ENCODE assay signal across 1 cellular context in the genomic region with DNA sequence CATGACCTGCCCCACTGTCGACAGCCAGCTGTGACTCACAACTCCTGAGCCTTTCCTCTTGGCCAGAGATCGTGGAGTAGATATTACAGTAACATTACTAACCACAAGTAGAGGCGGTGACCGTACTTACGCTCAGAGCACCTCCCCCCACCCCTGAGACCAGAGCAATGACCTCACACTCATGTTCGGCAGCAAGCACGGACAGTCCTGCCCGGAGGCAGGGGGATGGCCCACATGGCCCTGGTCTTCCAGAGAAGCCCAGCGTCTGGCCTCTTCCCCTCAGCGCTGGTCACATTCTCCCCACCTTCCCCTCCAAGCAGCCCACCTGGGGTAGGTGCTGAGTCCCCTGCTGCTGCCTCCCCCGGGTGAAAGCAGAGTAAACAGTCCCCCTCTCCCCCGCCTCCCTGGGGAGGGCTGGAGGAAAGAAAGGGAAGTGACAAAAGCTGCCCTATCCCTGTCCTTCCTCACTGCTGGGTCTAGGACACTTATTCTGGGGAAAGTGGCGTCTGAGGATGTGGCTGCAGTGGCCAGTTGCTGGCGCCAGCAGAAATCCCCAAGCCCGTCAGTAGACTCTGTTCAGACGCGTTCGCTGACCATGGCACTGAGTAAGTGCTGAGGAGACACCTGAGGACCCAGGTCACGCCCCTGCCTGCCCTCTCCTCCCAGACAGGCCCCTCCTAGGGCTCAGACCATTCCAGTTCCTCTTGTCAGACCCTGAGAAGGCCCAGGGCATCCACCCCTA.
A peak's percentile ranks its signal among the peaks of the same experiment; 100 is the strongest.
TF ChIP-seq lines count a peak whose summit lies in the region.

No MANE protein-coding gene starts in this region.

TF ChIP-seq in K562, 482 proteins besides CTCF, POLR2A, EP300 and RAD21 (continued from another document and continues in another):
- TF ChIP-seq, protein P1, sequence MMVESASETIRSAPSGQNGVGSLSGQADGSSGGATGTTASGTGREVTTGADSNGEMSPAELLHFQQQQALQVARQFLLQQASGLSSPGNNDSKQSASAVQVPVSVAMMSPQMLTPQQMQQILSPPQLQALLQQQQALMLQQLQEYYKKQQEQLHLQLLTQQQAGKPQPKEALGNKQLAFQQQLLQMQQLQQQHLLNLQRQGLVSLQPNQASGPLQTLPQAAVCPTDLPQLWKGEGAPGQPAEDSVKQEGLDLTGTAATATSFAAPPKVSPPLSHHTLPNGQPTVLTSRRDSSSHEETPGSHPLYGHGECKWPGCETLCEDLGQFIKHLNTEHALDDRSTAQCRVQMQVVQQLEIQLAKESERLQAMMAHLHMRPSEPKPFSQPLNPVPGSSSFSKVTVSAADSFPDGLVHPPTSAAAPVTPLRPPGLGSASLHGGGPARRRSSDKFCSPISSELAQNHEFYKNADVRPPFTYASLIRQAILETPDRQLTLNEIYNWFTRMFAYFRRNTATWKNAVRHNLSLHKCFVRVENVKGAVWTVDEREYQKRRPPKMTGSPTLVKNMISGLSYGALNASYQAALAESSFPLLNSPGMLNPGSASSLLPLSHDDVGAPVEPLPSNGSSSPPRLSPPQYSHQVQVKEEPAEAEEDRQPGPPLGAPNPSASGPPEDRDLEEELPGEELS (CRISPR knock-in tag; IDR thresholded peaks at IDR 0.05; ENCODE audit: borderline replicate concordance), result peak; percentile 89
- TF ChIP-seq EP400 (IDR thresholded peaks at IDR 0.05), result peak; percentile 95
- TF ChIP-seq DDX20 (tag; IDR thresholded peaks at IDR 0.05; ENCODE audit: low read depth), result peak; percentile 85
- TF ChIP-seq HEY1 (CRISPR knock-in tag; IDR thresholded peaks at IDR 0.05; ENCODE audit: borderline replicate concordance), result peak; percentile 71; the same call in 1 of the 2 replicates
- TF ChIP-seq ERF (CRISPR knock-in tag; IDR thresholded peaks at IDR 0.05), result peak; percentile 98
- TF ChIP-seq, protein P2, sequence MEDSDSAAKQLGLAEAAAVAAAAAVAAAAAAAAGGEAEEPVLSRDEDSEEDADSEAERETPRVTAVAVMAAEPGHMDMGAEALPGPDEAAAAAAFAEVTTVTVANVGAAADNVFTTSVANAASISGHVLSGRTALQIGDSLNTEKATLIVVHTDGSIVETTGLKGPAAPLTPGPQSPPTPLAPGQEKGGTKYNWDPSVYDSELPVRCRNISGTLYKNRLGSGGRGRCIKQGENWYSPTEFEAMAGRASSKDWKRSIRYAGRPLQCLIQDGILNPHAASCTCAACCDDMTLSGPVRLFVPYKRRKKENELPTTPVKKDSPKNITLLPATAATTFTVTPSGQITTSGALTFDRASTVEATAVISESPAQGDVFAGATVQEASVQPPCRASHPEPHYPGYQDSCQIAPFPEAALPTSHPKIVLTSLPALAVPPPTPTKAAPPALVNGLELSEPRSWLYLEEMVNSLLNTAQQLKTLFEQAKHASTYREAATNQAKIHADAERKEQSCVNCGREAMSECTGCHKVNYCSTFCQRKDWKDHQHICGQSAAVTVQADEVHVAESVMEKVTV (CRISPR knock-in tag; IDR thresholded peaks at IDR 0.05), result peak; percentile 24
- peak; percentile 93; the same call in 1 of the 2 replicates for TF ChIP-seq BHLHE40 (IDR thresholded peaks at IDR 0.05; ENCODE audit: low read length)
- TF ChIP-seq, protein P3, sequence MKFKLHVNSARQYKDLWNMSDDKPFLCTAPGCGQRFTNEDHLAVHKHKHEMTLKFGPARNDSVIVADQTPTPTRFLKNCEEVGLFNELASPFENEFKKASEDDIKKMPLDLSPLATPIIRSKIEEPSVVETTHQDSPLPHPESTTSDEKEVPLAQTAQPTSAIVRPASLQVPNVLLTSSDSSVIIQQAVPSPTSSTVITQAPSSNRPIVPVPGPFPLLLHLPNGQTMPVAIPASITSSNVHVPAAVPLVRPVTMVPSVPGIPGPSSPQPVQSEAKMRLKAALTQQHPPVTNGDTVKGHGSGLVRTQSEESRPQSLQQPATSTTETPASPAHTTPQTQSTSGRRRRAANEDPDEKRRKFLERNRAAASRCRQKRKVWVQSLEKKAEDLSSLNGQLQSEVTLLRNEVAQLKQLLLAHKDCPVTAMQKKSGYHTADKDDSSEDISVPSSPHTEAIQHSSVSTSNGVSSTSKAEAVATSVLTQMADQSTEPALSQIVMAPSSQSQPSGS (CRISPR knock-in tag; IDR thresholded peaks at IDR 0.05), result peak; percentile 97
- TF ChIP-seq, protein P4, sequence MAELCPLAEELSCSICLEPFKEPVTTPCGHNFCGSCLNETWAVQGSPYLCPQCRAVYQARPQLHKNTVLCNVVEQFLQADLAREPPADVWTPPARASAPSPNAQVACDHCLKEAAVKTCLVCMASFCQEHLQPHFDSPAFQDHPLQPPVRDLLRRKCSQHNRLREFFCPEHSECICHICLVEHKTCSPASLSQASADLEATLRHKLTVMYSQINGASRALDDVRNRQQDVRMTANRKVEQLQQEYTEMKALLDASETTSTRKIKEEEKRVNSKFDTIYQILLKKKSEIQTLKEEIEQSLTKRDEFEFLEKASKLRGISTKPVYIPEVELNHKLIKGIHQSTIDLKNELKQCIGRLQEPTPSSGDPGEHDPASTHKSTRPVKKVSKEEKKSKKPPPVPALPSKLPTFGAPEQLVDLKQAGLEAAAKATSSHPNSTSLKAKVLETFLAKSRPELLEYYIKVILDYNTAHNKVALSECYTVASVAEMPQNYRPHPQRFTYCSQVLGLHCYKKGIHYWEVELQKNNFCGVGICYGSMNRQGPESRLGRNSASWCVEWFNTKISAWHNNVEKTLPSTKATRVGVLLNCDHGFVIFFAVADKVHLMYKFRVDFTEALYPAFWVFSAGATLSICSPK (IDR thresholded peaks at IDR 0.05; ENCODE audit: borderline replicate concordance), result no peak
- TF ChIP-seq, protein P5, sequence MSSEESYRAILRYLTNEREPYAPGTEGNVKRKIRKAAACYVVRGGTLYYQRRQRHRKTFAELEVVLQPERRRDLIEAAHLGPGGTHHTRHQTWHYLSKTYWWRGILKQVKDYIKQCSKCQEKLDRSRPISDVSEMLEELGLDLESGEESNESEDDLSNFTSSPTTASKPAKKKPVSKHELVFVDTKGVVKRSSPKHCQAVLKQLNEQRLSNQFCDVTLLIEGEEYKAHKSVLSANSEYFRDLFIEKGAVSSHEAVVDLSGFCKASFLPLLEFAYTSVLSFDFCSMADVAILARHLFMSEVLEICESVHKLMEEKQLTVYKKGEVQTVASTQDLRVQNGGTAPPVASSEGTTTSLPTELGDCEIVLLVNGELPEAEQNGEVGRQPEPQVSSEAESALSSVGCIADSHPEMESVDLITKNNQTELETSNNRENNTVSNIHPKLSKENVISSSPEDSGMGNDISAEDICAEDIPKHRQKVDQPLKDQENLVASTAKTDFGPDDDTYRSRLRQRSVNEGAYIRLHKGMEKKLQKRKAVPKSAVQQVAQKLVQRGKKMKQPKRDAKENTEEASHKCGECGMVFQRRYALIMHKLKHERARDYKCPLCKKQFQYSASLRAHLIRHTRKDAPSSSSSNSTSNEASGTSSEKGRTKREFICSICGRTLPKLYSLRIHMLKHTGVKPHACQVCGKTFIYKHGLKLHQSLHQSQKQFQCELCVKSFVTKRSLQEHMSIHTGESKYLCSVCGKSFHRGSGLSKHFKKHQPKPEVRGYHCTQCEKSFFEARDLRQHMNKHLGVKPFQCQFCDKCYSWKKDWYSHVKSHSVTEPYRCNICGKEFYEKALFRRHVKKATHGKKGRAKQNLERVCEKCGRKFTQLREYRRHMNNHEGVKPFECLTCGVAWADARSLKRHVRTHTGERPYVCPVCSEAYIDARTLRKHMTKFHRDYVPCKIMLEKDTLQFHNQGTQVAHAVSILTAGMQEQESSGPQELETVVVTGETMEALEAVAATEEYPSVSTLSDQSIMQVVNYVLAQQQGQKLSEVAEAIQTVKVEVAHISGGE (CRISPR knock-in tag; IDR thresholded peaks at IDR 0.05), result peak in 1 of 3 experiments; percentile 85; a peak in 1 of 6 replicates
- TF ChIP-seq LARP7 (IDR thresholded peaks at IDR 0.05), result peak; percentile 40; the same call in 1 of the 2 replicates
- TF ChIP-seq ZNF23 (CRISPR knock-in tag; IDR thresholded peaks at IDR 0.05), result peak; percentile 87
- TF ChIP-seq SREBF1 (IDR thresholded peaks at IDR 0.05; ENCODE audit: borderline replicate concordance, low read depth, low read length), result no peak; the same call in 1 of the 2 replicates
- TF ChIP-seq ZFPM2 (CRISPR knock-in tag; IDR thresholded peaks at IDR 0.05), result peak; percentile 94
- TF ChIP-seq, protein P6, sequence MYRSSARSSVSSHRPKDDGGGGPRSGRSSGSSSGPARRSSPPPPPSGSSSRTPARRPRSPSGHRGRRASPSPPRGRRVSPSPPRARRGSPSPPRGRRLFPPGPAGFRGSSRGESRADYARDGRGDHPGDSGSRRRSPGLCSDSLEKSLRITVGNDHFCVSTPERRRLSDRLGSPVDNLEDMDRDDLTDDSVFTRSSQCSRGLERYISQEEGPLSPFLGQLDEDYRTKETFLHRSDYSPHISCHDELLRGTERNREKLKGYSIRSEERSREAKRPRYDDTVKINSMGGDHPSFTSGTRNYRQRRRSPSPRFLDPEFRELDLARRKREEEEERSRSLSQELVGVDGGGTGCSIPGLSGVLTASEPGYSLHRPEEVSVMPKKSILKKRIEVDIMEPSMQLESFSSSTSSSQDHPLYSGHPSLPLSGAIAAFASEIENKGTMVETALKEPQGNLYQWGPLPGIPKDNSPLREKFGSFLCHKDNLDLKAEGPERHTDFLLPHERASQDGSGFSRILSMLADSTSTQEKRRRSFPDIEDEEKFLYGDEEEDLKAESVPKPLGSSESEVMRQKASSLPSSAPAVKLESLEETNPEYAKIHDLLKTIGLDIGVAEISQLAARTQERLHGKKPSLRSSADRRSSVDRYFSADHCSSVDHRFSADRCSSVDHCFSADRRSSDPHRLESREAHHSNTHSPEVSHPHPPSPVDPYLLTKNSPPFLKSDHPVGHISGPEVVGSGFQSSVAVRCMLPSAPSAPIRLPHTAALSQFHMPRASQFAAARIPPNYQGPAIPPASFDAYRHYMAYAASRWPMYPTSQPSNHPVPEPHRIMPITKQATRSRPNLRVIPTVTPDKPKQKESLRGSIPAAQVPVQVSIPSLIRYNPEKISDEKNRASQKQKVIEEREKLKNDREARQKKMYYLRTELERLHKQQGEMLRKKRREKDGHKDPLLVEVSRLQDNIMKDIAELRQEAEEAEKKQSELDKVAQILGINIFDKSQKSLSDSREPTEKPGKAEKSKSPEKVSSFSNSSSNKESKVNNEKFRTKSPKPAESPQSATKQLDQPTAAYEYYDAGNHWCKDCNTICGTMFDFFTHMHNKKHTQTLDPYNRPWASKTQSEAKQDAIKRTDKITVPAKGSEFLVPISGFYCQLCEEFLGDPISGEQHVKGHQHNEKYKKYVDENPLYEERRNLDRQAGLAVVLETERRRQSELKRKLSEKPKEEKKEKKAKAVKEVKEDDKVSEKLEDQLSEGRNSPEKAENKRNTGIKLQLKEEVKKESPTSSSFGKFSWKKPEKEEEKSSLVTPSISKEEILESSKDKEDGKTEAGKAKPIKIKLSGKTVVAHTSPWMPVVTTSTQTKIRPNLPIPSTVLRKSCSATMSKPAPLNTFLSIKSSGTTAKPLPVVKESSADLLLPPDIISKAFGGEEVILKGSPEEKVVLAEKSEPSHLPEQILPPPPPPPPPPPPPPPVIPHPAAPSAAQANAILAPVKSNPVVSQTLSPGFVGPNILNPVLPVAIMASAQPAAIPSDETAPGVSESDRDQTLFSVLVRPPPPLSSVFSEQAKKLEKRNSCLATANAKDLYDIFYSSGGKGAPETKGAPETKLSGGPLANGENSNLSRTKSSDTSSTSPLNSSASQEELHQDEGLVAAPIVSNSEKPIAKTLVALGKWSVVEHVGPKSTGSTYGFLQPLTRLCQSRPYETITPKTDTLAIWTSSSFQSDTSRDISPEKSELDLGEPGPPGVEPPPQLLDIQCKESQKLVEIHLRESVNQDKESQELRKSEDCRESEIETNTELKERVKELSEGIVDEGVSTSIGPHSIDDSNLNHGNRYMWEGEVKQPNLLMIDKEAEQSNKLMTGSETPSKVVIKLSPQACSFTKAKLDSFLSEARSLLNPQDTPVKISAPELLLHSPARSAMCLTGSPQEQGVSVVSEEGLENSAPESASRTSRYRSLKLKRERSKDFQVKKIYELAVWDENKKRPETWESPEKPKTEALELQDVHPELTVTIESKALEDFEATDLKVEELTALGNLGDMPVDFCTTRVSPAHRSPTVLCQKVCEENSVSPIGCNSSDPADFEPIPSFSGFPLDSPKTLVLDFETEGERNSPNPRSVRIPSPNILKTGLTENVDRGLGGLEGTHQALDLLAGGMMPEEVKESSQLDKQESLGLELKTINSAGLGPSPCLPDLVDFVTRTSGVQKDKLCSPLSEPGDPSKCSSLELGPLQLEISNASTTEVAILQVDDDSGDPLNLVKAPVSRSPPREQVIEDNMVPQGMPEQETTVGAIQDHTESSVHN (IDR thresholded peaks at IDR 0.05; ENCODE audit: borderline replicate concordance in 1 of 2, low read depth in 1 of 2), result peak in 1 of 2 experiments; percentile 97; a peak in 2 of 4 replicates
- TF ChIP-seq HDAC3 (IDR thresholded peaks at IDR 0.05; ENCODE audit: borderline replicate concordance, partially characterized antibody), result peak; percentile 90
- TF ChIP-seq PTTG1 (tag; IDR thresholded peaks at IDR 0.05; ENCODE audit: low read depth), result peak; percentile 72; the same call in 1 of the 2 replicates
- TF ChIP-seq KAT7 (CRISPR knock-in tag; IDR thresholded peaks at IDR 0.05; ENCODE audit: borderline replicate concordance), result peak; percentile 99; the same call in 1 of the 2 replicates
- TF ChIP-seq FOXJ2 (tag; IDR thresholded peaks at IDR 0.05), result peak; percentile 90; the same call in 1 of the 2 replicates
- peak; percentile 63 for TF ChIP-seq ELF2 (CRISPR knock-in tag; IDR thresholded peaks at IDR 0.05)
- TF ChIP-seq MBD2 (IDR thresholded peaks at IDR 0.05; ENCODE audit: borderline replicate concordance, low read depth), result peak; percentile 85
- peak; percentile 63 for TF ChIP-seq NEUROD1 (IDR thresholded peaks at IDR 0.05; ENCODE audit: borderline replicate concordance, low read depth, low read length, partially characterized antibody)
- TF ChIP-seq, protein P7, sequence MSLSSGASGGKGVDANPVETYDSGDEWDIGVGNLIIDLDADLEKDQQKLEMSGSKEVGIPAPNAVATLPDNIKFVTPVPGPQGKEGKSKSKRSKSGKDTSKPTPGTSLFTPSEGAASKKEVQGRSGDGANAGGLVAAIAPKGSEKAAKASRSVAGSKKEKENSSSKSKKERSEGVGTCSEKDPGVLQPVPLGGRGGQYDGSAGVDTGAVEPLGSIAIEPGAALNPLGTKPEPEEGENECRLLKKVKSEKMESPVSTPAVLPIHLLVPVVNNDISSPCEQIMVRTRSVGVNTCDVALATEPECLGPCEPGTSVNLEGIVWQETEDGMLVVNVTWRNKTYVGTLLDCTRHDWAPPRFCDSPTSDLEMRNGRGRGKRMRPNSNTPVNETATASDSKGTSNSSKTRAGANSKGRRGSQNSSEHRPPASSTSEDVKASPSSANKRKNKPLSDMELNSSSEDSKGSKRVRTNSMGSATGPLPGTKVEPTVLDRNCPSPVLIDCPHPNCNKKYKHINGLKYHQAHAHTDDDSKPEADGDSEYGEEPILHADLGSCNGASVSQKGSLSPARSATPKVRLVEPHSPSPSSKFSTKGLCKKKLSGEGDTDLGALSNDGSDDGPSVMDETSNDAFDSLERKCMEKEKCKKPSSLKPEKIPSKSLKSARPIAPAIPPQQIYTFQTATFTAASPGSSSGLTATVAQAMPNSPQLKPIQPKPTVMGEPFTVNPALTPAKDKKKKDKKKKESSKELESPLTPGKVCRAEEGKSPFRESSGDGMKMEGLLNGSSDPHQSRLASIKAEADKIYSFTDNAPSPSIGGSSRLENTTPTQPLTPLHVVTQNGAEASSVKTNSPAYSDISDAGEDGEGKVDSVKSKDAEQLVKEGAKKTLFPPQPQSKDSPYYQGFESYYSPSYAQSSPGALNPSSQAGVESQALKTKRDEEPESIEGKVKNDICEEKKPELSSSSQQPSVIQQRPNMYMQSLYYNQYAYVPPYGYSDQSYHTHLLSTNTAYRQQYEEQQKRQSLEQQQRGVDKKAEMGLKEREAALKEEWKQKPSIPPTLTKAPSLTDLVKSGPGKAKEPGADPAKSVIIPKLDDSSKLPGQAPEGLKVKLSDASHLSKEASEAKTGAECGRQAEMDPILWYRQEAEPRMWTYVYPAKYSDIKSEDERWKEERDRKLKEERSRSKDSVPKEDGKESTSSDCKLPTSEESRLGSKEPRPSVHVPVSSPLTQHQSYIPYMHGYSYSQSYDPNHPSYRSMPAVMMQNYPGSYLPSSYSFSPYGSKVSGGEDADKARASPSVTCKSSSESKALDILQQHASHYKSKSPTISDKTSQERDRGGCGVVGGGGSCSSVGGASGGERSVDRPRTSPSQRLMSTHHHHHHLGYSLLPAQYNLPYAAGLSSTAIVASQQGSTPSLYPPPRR (CRISPR knock-in tag; IDR thresholded peaks at IDR 0.05; ENCODE audit: borderline replicate concordance), result peak; percentile 84; the same call in 1 of the 2 replicates
- TF ChIP-seq DPF2 (IDR thresholded peaks at IDR 0.05), result peak; percentile 98
